In the genomic region with DNA sequence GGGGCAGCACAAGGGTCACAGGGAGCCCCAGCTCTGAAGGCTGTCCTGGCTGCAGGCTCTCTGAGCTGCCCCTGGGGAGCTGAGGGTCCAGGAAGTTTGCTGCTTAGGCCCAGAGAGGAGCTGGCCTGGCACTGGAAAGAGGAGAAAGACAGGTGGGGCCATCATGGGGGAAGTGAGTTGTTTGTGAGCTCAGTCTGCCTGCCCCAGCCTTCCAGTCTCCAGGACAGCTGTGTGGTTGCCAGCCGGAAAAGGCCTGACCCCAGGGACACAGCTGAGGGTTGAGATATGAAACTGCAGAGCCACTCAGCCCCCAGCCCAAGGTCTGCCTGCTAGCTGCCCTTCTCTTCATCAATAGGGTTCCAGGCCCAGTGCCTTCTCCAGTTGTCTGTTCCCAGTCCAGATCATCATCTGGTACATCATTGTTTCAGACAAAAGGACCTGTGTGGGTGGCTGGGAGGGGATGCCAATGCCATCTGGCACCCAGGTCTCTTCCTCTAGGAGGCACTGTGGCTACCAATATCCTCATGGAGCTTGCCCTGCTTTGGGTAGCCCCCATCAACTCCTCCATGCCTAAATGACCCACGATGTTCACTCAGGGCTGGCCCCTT, we compare ENCODE assay signal across 13 cellular contexts. TPM values are rescaled to one million over a fixed set of nuclear protein-coding genes. Genes with fewer than 3 reads are reported as not detected.
DNase-seq lines count a peak whose midpoint lies in the region; ATAC-seq and TF ChIP-seq lines count a peak whose summit lies in the region.
"Had no signal": no experiment of that assay in that cellular context is flagged by ENCODE, and none has a peak within 500 bp of the region (broad histone marks: within the 10 kb centered on the region; RNA-seq: fewer than 3 reads in every experiment).

No MANE protein-coding gene starts in this region.

- H3K4me3 ChIP-seq in breast epithelium (no peak overlapping the region), SJCRH30 (no peak overlapping the region), epithelial cell of proximal tubule (ENCODE audit: low read depth, low read length) (no peak overlapping the region)
- H3K4me3 ChIP-seq: colonic mucosa had no signal

- no peak for TF ChIP-seq POLR2A in breast epithelium (IDR thresholded peaks at IDR 0.05)

- TF ChIP-seq CTCF in MCF 10A (IDR thresholded peaks at IDR 0.05; ENCODE audit: unreplicated experiment) (no peak), breast epithelium (IDR thresholded peaks at IDR 0.05) (no peak), epithelial cell of proximal tubule (conservative IDR thresholded peaks at IDR 0.05; ENCODE audit: low read depth, low read length) (peak; percentile 30)

- no TSS peak for BruUV-seq in MCF 10A (replicated peaks; lab: Mats Ljungman, UMichigan)

- no peaks in the 10 kb centered on the region for H3K27me3 Mint-ChIP-seq in MCF 10A (ENCODE audit: insufficient read depth, unreplicated experiment)
- no peaks in the 10 kb centered on the region for H3K27me3 Mint-ChIP-seq in stimulated activated memory B cell treated with anti-CD40 and anti-IgM and Interleukin-4, amounts not matched to agents 10 μg/mL and 1 μg/mL and 100 μg/mL, for 72 hours
- H3K27me3 Mint-ChIP-seq: B cell, IgD-negative memory B cell had no signal

- intact Hi-C loops in MCF 10A (cut with micrococcal nuclease) = no loop called here
- intact Hi-C loops in breast epithelium (cut with DNase I; ENCODE audit: low total_unique reads) = no loop called here

- no peaks in the 10 kb centered on the region for H3K36me3 ChIP-seq in breast epithelium
- peaks cover 55% of the 10 kb centered on the region for H3K36me3 ChIP-seq in SJCRH30

- DNase-seq in MCF 10A (ENCODE audit: unreplicated experiment) (no peak), breast epithelium (ENCODE audit: low spot score in 2 of 2) (no peak), SJCRH30 (peak; percentile 87 to 90), epithelial cell of proximal tubule (ENCODE audit: low read depth) (no peak), kidney tubule cell (ENCODE audit: low spot score) (no peak)
- no peak for DNase-seq in stimulated activated CD4-positive, alpha-beta T cell treated with anti-CD3 and anti-CD28 coated beads, Interleukin-4, amount 100 ng/mL, for 1 hour
- DNase-seq: colonic mucosa, midbrain had no signal

- H3K4me1 Mint-ChIP-seq in MCF 10A (ENCODE audit: insufficient read depth, unreplicated experiment) = peaks cover 18% of the 10 kb centered on the region
- H3K4me1 Mint-ChIP-seq in stimulated activated memory B cell treated with anti-CD40 and anti-IgM and Interleukin-4, amounts not matched to agents 10 μg/mL and 1 μg/mL and 100 μg/mL, for 72 hours = peaks cover 41% of the 10 kb centered on the region

- H3K27ac Mint-ChIP-seq in MCF 10A (ENCODE audit: low read depth, unreplicated experiment) = peak overlapping the region; percentile 55
- peak overlapping the region; percentile 82 for H3K27ac Mint-ChIP-seq in stimulated activated memory B cell treated with anti-CD40 and anti-IgM and Interleukin-4, amounts not matched to agents 10 μg/mL and 1 μg/mL and 100 μg/mL, for 72 hours

- no peak overlapping the region for H3K4me3 Mint-ChIP-seq in MCF 10A (ENCODE audit: unreplicated experiment)
- no peak overlapping the region for H3K4me3 Mint-ChIP-seq in stimulated activated memory B cell treated with anti-CD40 and anti-IgM and Interleukin-4, amounts not matched to agents 10 μg/mL and 1 μg/mL and 100 μg/mL, for 72 hours
- H3K4me3 Mint-ChIP-seq: B cell had no signal

- no peaks in the 10 kb centered on the region for H3K27me3 ChIP-seq in breast epithelium
- H3K27me3 ChIP-seq in SJCRH30 = no peaks in the 10 kb centered on the region
- H3K27me3 ChIP-seq: colonic mucosa had no signal

- peaks cover 43% of the 10 kb centered on the region for H3K36me3 Mint-ChIP-seq in MCF 10A (ENCODE audit: insufficient read depth, unreplicated experiment)
- H3K36me3 Mint-ChIP-seq in stimulated activated memory B cell treated with anti-CD40 and anti-IgM and Interleukin-4, amounts not matched to agents 10 μg/mL and 1 μg/mL and 100 μg/mL, for 72 hours = peaks cover 27% of the 10 kb centered on the region

- no peaks in the 10 kb centered on the region for H3K9me3 Mint-ChIP-seq in MCF 10A (ENCODE audit: unreplicated experiment)
- no peaks in the 10 kb centered on the region for H3K9me3 Mint-ChIP-seq in stimulated activated memory B cell treated with anti-CD40 and anti-IgM and Interleukin-4, amounts not matched to agents 10 μg/mL and 1 μg/mL and 100 μg/mL, for 72 hours
- H3K9me3 Mint-ChIP-seq: IgD-negative memory B cell had no signal

- no peaks in the 10 kb centered on the region for H3K9me3 ChIP-seq in breast epithelium
- H3K9me3 ChIP-seq in SJCRH30 (replicated peaks) = no peaks in the 10 kb centered on the region
- H3K9me3 ChIP-seq: colonic mucosa had no signal

- H3K27ac ChIP-seq in breast epithelium (no peak overlapping the region), SJCRH30 (peak overlapping the region; percentile 49)
- H3K27ac ChIP-seq: colonic mucosa had no signal

- CTCF ChIA-PET in MCF 10A (lab: Yijun Ruan, JAX) = interaction anchor here (0.5 to 2.9 kb wide), 8 partner anchors 13 to 244 kb away, joined by 3 to 12 read pairs (median 3); no protein-coding TSS in a partner anchor

- H3K4me1 ChIP-seq in breast epithelium = peaks cover 2% of the 10 kb centered on the region in 2 donors
- peaks cover 30% of the 10 kb centered on the region for H3K4me1 ChIP-seq in SJCRH30

- ATAC-seq in stimulated activated memory B cell treated with anti-CD40 and anti-IgM and Interleukin-4, amounts not matched to agents 10 μg/mL and 1 μg/mL and 100 μg/mL, for 72 hours = no peak
- no peak for ATAC-seq in GM21825 (IDR thresholded peaks at IDR 0.05; ENCODE audit: unreplicated experiment)

- POLR2A ChIA-PET in MCF 10A (lab: Yijun Ruan, JAX) = interaction anchor here (0.9 to 5.1 kb wide), 2 partner anchors 20 to 24 kb away, joined by 3 to 31 read pairs; no protein-coding TSS in a partner anchor

RNA-seq across cellular contexts. Expression of a gene that starts 4.2 kb away (rescaled TPM):
- 125 and 135 TPM in 2 replicates for total RNA-seq in MCF 10A (2022)
- 100 to 1,000 TPM in 2 of 3 donors, 10 to 100 TPM in 1; 76.0 to 110 (median 103) TPM for total RNA-seq in breast epithelium
- 68.5 and 76.8 TPM in 2 replicates for total RNA-seq in SJCRH30 (2014; rRNA removed; shearing (Covaris generic))
- 162 and 174 TPM in 2 replicates for total RNA-seq in epithelial cell of proximal tubule

RNA-seq across cellular contexts. Expression of a gene that starts 11.4 kb away (rescaled TPM):
- total RNA-seq in MCF 10A (2022) = 5.4 and 6.0 TPM in 2 replicates
- total RNA-seq in breast epithelium = 1 to 10 TPM; 1.6 to 7.2 (median 6.6) TPM
- total RNA-seq in SJCRH30 (2014; rRNA removed; shearing (Covaris generic)) = 3.0 and 6.2 TPM in 2 replicates
- 0.36 and 1.5 TPM in 2 replicates for total RNA-seq in epithelial cell of proximal tubule
- total RNA-seq: RPMI7951 had no signal

RNA-seq across cellular contexts. Expression of a gene that starts 23.6 kb away (rescaled TPM):
- total RNA-seq in MCF 10A (2022) = 164 and 257 TPM in 2 replicates
- total RNA-seq in breast epithelium = 10 to 100 TPM; 17.1 to 61.9 (median 42.6) TPM
- 58.4 and 68.5 TPM in 2 replicates for total RNA-seq in SJCRH30 (2014; rRNA removed; shearing (Covaris generic))
- total RNA-seq in epithelial cell of proximal tubule = 286 and 420 TPM in 2 replicates

RNA-seq across cellular contexts. Expression of a gene that starts 33.4 kb away (rescaled TPM):
- total RNA-seq in MCF 10A (2022) (73.5 and 80.4 TPM in 2 replicates), breast epithelium (10 to 100 TPM; 35.4 to 81.5 (median 77.0) TPM), epithelial cell of proximal tubule (22.4 and 36.4 TPM in 2 replicates)
- 30.8 and 33.8 TPM in 2 replicates for total RNA-seq in SJCRH30 (2014; rRNA removed; shearing (Covaris generic))

RNA-seq across cellular contexts. Expression of a gene that starts 47.6 kb away (rescaled TPM):
- total RNA-seq in MCF 10A (2022) (149 and 165 TPM in 2 replicates), breast epithelium (10 to 100 TPM; 30.7 to 94.6 (median 61.3) TPM), epithelial cell of proximal tubule (430 and 471 TPM in 2 replicates)
- 239 and 265 TPM in 2 replicates for total RNA-seq in SJCRH30 (2014; rRNA removed; shearing (Covaris generic))

Comparison
In these comparisons a context has a peak if more than half of its experiments do, and no peak if none do; other contexts are left out.
1. DNase-seq: peak in SJCRH30 (2 of 2); none in MCF 10A (single experiment), breast epithelium (0 of 2), epithelial cell of proximal tubule (single experiment), stimulated activated CD4-positive, alpha-beta T cell treated with anti-CD3 and anti-CD28 coated beads, Interleukin-4, amount 100 ng/mL, for 1 hour (single experiment) and kidney tubule cell (single experiment).